In genomic region chr18:36496022-36496421, GRCh38 we compare ENCODE assay signal across 20 cellular contexts.
A peak's percentile ranks its signal among the peaks of the same experiment; 100 is the strongest.
DNase-seq lines count a peak whose midpoint lies in the region; ATAC-seq, FAIRE-seq and TF ChIP-seq lines count a peak whose summit lies in the region.
"Had no signal": no experiment of that assay in that cellular context is flagged by ENCODE, and none has a peak within 500 bp of the region (broad histone marks: within the 10 kb centered on the region; RNA-seq: fewer than 3 reads in every experiment).

No MANE protein-coding gene starts in this region.

- H2BK5ac ChIP-seq in trophoblast cell (ENCODE audit: low read depth, low read length, poor library complexity) (no peak overlapping the region), mesendoderm (ENCODE audit: low read length) (no peak overlapping the region)

- peaks cover 6% of the 10 kb centered on the region for H3K27me3 Mint-ChIP-seq in activated naive CD4-positive, alpha-beta T cell treated with anti-CD3 and anti-CD28 coated beads, Interleukin-2, amount 10 ng/mL, durations not matched to agents 7 days and 5 days

- H3K4me1 ChIP-seq in trophoblast cell (ENCODE audit: control insufficient read depth in 1 of 2, insufficient read depth in 2 of 2, low read length in 2 of 2) (peaks cover 3 to 20% of the 10 kb centered on the region in 2 experiments), mesendoderm (ENCODE audit: control insufficient read depth, low read depth, low read length) (peaks cover 5% of the 10 kb centered on the region)
- H3K4me1 ChIP-seq: Caco-2, right lobe of liver had no signal

- no peak overlapping the region for H3K4ac ChIP-seq in trophoblast cell (ENCODE audit: low read depth, low read length)
- H3K4ac ChIP-seq in mesendoderm (ENCODE audit: low read depth, low read length) = no peak overlapping the region

- no peak overlapping the region for H2AFZ ChIP-seq in trophoblast cell (ENCODE audit: insufficient read depth, low read length, poor library complexity)

- no peak overlapping the region for H3K4me3 Mint-ChIP-seq in activated naive CD4-positive, alpha-beta T cell treated with anti-CD3 and anti-CD28 coated beads, Interleukin-2, amount 10 ng/mL, durations not matched to agents 7 days and 5 days
- H3K4me3 Mint-ChIP-seq: activated T-cell treated with anti-CD3 and anti-CD28 coated beads, Interleukin-2, amount 50 U/mL, for 72 hours had no signal

- H3K18ac ChIP-seq in trophoblast cell (ENCODE audit: low read length) = no peak overlapping the region
- H3K18ac ChIP-seq in mesendoderm (ENCODE audit: low read length) = no peak overlapping the region

- no peak overlapping the region for H3K4me2 ChIP-seq in trophoblast cell (ENCODE audit: low read length)
- H3K4me2 ChIP-seq in mesendoderm (ENCODE audit: low read length) = no peak overlapping the region

- no peak overlapping the region for H4K5ac ChIP-seq in mesendoderm (ENCODE audit: low read length)

- H2BK15ac ChIP-seq in mesendoderm (replicated peaks; ENCODE audit: low read depth) = no peak overlapping the region

- no peak overlapping the region for H2BK12ac ChIP-seq in trophoblast cell (ENCODE audit: low read length)

- H3K9ac ChIP-seq in trophoblast cell (ENCODE audit: low read length) (no peak overlapping the region), mesendoderm (ENCODE audit: low read length) (no peak overlapping the region)

- H3K4me3 ChIP-seq in trophoblast cell (ENCODE audit: low read depth, low read length) = no peak overlapping the region
- no peak overlapping the region for H3K4me3 ChIP-seq in mesendoderm (ENCODE audit: low read length)
- H3K4me3 ChIP-seq: right lobe of liver had no signal

- H3K27me3 ChIP-seq in trophoblast cell (ENCODE audit: insufficient read depth, low read length) = no peaks in the 10 kb centered on the region
- no peaks in the 10 kb centered on the region for H3K27me3 ChIP-seq in mesendoderm (ENCODE audit: insufficient read depth, low read length, poor library complexity)
- H3K27me3 ChIP-seq: right lobe of liver had no signal

- no peak overlapping the region for H4K91ac ChIP-seq in trophoblast cell (ENCODE audit: low read depth, low read length)

- H3K27ac ChIP-seq in trophoblast cell (ENCODE audit: low read depth, low read length) = no peak overlapping the region
- H3K27ac ChIP-seq in mesendoderm (ENCODE audit: low read depth, low read length) = no peak overlapping the region
- H3K27ac ChIP-seq: right lobe of liver had no signal

- CTCF ChIA-PET in activated naive CD4-positive, alpha-beta T cell treated with anti-CD3 and anti-CD28 coated beads, Interleukin-2, amount 10 ng/mL, durations not matched to agents 7 days and 5 days (lab: Charles Lee) = no interaction called here
- CTCF ChIA-PET in HEK293T (lab: Yijun Ruan, JAX) = no interaction called here

- no peak for TF ChIP-seq CTCF in D721Med (IDR thresholded peaks at IDR 0.05; ENCODE audit: insufficient read depth, missing control alignments)

- DNase-seq in activated naive CD4-positive, alpha-beta T cell treated with anti-CD3 and anti-CD28 coated beads, Interleukin-2, amount 10 ng/mL, durations not matched to agents 7 days and 5 days = peak; percentile 30
- DNase-seq in activated naive CD4-positive, alpha-beta T cell (lab: John Stamatoyannopoulos, UW) = no peak
- peak; percentile 52 for DNase-seq in OCI-M1 (lab: John Stamatoyannopoulos, UW)
- DNase-seq in trophoblast cell = peak; percentile 67 to 89
- no peak for DNase-seq in HEK293T (ENCODE audit: extremely low spot score)
- DNase-seq in mesendoderm = no peak
- DNase-seq in D721Med (ENCODE audit: insufficient read length, low spot score) = no peak
- DNase-seq: activated CD4-positive, alpha-beta T cell treated with anti-CD3 and anti-CD28 coated beads for 48 hours; aorta; Caco-2; foreskin fibroblast; GDM1; NCI-H1436 treated with DMSO at 0.1 percent for 48 hours; NCI-H2227 treated with DMSO at 0.1 percent for 48 hours; nucleus accumbens; right lobe of liver; T-helper 2 cell had no signal

- H4K12ac ChIP-seq in trophoblast cell (ENCODE audit: low read depth, low read length) = no peak overlapping the region

- H3K4me1 Mint-ChIP-seq in activated naive CD4-positive, alpha-beta T cell treated with anti-CD3 and anti-CD28 coated beads, Interleukin-2, amount 10 ng/mL, durations not matched to agents 7 days and 5 days = peaks cover 8% of the 10 kb centered on the region

- H2BK120ac ChIP-seq in trophoblast cell (ENCODE audit: insufficient read depth, low read length, poor library complexity) (no peak overlapping the region), mesendoderm (ENCODE audit: low read depth, low read length) (no peak overlapping the region)

- no peaks in the 10 kb centered on the region for H3K79me2 ChIP-seq in trophoblast cell (ENCODE audit: control insufficient read depth, insufficient read depth, low read length, poor library complexity)
- no peaks in the 10 kb centered on the region for H3K79me2 ChIP-seq in mesendoderm (ENCODE audit: control insufficient read depth, insufficient read depth, low read length)

- no peak for FAIRE-seq in D721Med (lab: Jason Lieb, UNC)

- POLR2A ChIA-PET in HEK293T (lab: Yijun Ruan, JAX) = no interaction called here

- no peak overlapping the region for H4K8ac ChIP-seq in trophoblast cell (ENCODE audit: low read depth, low read length)
- no peak overlapping the region for H4K8ac ChIP-seq in mesendoderm (ENCODE audit: low read depth, low read length)

- H3K56ac ChIP-seq in mesendoderm (ENCODE audit: low read length) = no peak overlapping the region

- H3K36me3 ChIP-seq in trophoblast cell (ENCODE audit: control insufficient read depth in 1 of 2, insufficient read depth in 2 of 2, low read length in 2 of 2) = no peaks in the 10 kb centered on the region
- H3K36me3 ChIP-seq in mesendoderm (ENCODE audit: control insufficient read depth, insufficient read depth, low read length) = no peaks in the 10 kb centered on the region
- H3K36me3 ChIP-seq: right lobe of liver had no signal

- H3K9me3 ChIP-seq in trophoblast cell (ENCODE audit: insufficient read depth, low read depth, low read length) = no peaks in the 10 kb centered on the region
- H3K9me3 ChIP-seq: Caco-2, right lobe of liver had no signal

- H3K23ac ChIP-seq in trophoblast cell (ENCODE audit: low read length) (no peak overlapping the region), mesendoderm (ENCODE audit: low read length) (no peak overlapping the region)

- no peak overlapping the region for H3K27ac Mint-ChIP-seq in activated naive CD4-positive, alpha-beta T cell treated with anti-CD3 and anti-CD28 coated beads, Interleukin-2, amount 10 ng/mL, durations not matched to agents 7 days and 5 days
- H3K27ac Mint-ChIP-seq: activated T-cell treated with anti-CD3 and anti-CD28 coated beads, Interleukin-2, amount 50 U/mL, for 72 hours had no signal

- H3K36me3 Mint-ChIP-seq in activated naive CD4-positive, alpha-beta T cell treated with anti-CD3 and anti-CD28 coated beads, Interleukin-2, amount 10 ng/mL, durations not matched to agents 7 days and 5 days = no peaks in the 10 kb centered on the region

- no peaks in the 10 kb centered on the region for H3K9me3 Mint-ChIP-seq in activated naive CD4-positive, alpha-beta T cell treated with anti-CD3 and anti-CD28 coated beads, Interleukin-2, amount 10 ng/mL, durations not matched to agents 7 days and 5 days
- H3K9me3 Mint-ChIP-seq: activated T-cell treated with anti-CD3 and anti-CD28 coated beads, Interleukin-2, amount 50 U/mL, for 72 hours had no signal

- no peak overlapping the region for H3K14ac ChIP-seq in trophoblast cell (ENCODE audit: low read length)

- ATAC-seq in HG02678 (IDR thresholded peaks at IDR 0.05; ENCODE audit: unreplicated experiment) = peak; percentile 71
- ATAC-seq: left lobe of liver, right lobe of liver had no signal

- H3K79me1 ChIP-seq in trophoblast cell (ENCODE audit: low read length) (no peaks in the 10 kb centered on the region), mesendoderm (ENCODE audit: low read length) (no peaks in the 10 kb centered on the region)

- H2AK5ac ChIP-seq in trophoblast cell (ENCODE audit: low read length) = no peak overlapping the region
- H2AK5ac ChIP-seq in mesendoderm (ENCODE audit: low read length) = no peak overlapping the region

TF ChIP-seq in HEK293T, 16 proteins besides CTCF, POLR2A, EP300 and RAD21:
- TF ChIP-seq LEF1 (IDR thresholded peaks at IDR 0.05; ENCODE audit: borderline replicate concordance) = no peak
- TF ChIP-seq, protein P1, sequence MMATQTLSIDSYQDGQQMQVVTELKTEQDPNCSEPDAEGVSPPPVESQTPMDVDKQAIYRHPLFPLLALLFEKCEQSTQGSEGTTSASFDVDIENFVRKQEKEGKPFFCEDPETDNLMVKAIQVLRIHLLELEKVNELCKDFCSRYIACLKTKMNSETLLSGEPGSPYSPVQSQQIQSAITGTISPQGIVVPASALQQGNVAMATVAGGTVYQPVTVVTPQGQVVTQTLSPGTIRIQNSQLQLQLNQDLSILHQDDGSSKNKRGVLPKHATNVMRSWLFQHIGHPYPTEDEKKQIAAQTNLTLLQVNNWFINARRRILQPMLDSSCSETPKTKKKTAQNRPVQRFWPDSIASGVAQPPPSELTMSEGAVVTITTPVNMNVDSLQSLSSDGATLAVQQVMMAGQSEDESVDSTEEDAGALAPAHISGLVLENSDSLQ (IDR thresholded peaks at IDR 0.05) = no peak
- no peak for TF ChIP-seq NFRKB (IDR thresholded peaks at IDR 0.05)
- no peak for TF ChIP-seq CTBP1 (IDR thresholded peaks at IDR 0.05; ENCODE audit: borderline replicate concordance)
- no peak for TF ChIP-seq SUZ12 (IDR thresholded peaks at IDR 0.05)
- no peak for TF ChIP-seq FOXA1 (IDR thresholded peaks at IDR 0.05)
- no peak for TF ChIP-seq ELF4 (IDR thresholded peaks at IDR 0.05)
- no peak for TF ChIP-seq FOXK2 (IDR thresholded peaks at IDR 0.05)
- TF ChIP-seq ARNT (IDR thresholded peaks at IDR 0.05) = no peak
- TF ChIP-seq L3MBTL2 (conservative IDR thresholded peaks at IDR 0.05) = no peak
- TF ChIP-seq FOXM1 (IDR thresholded peaks at IDR 0.05; ENCODE audit: borderline replicate concordance) = no peak
TF ChIP-seq in HEK293T: peak in this region for 0.

Comparison
In these comparisons a context has a peak if more than half of its experiments do, and no peak if none do; other contexts are left out.
1. DNase-seq: peak in activated naive CD4-positive, alpha-beta T cell treated with anti-CD3 and anti-CD28 coated beads, Interleukin-2, amount 10 ng/mL, durations not matched to agents 7 days and 5 days (single experiment), OCI-M1 (single experiment) and trophoblast cell (2 of 2); none in activated naive CD4-positive, alpha-beta T cell (0 of 4), HEK293T (single experiment), mesendoderm (single experiment) and D721Med (single experiment).